ENCODE assay signal across 24 cellular contexts in genomic region chr10:13745271-13745670, GRCh38.
"Had no signal": no experiment of that assay in that cellular context is flagged by ENCODE, and none has a peak within 500 bp of the region (broad histone marks: within the 10 kb centered on the region; RNA-seq: fewer than 3 reads in every experiment).

No MANE protein-coding gene starts in this region.

- H3K9me3 Mint-ChIP-seq: natural killer cell treated with Interleukin-12 subunit alpha and Interleukin-12 subunit beta and Interleukin-15 and Interleukin-18, amount 100 ng/mL, for 72 hours; type B pancreatic cell had no signal

- H3K4me1 ChIP-seq: gastroesophageal sphincter, left lung, right atrium auricular region, uterus had no signal

- H3K36me3 ChIP-seq: esophagus squamous epithelium, left lung, neutrophil, uterus had no signal

- H3K36me3 Mint-ChIP-seq: immature natural killer cell; natural killer cell treated with Interleukin-12 subunit alpha and Interleukin-12 subunit beta and Interleukin-15 and Interleukin-18, amount 100 ng/mL, for 72 hours had no signal

- FAIRE-seq: endometrium, keratinocyte, small intestine had no signal

- DNase-seq: cortex of kidney; dorsolateral prefrontal cortex; effector memory CD4-positive, alpha-beta T cell; esophagus squamous epithelium; foreskin fibroblast; immature natural killer cell; left lung; mesenchymal stem cell; midbrain; small intestine; stimulated activated CD4-positive, alpha-beta T cell treated with anti-CD3 and anti-CD28 coated beads, Interleukin-12 subunit alpha, Interleukin-12 subunit beta, amount 100 ng/mL, for 4 hours; stimulated activated naive CD4-positive, alpha-beta T cell; stomach; substantia nigra; uterus had no signal

- H3K4me3 Mint-ChIP-seq: immature natural killer cell; natural killer cell treated with Interleukin-12 subunit alpha and Interleukin-12 subunit beta and Interleukin-15 and Interleukin-18, amount 100 ng/mL, for 72 hours; type B pancreatic cell had no signal

- H3K9me3 ChIP-seq: esophagus squamous epithelium, gastroesophageal sphincter, left lung, neutrophil, right atrium auricular region, stomach, uterus had no signal

- H3K27me3 Mint-ChIP-seq: type B pancreatic cell had no signal

- H3K27ac Mint-ChIP-seq: immature natural killer cell; natural killer cell treated with Interleukin-12 subunit alpha and Interleukin-12 subunit beta and Interleukin-15 and Interleukin-18, amount 100 ng/mL, for 72 hours; type B pancreatic cell had no signal

- H3K27me3 ChIP-seq: dorsolateral prefrontal cortex, esophagus squamous epithelium, gastroesophageal sphincter, left lung, right atrium auricular region, stomach, uterus had no signal

- H3K4me3 ChIP-seq: dorsolateral prefrontal cortex, esophagus squamous epithelium, gastroesophageal sphincter, left lung, lung, right atrium auricular region, stomach, uterus had no signal

- H3K27ac ChIP-seq: epithelial cell of prostate, esophagus squamous epithelium, gastroesophageal sphincter, left lung, neutrophil, right atrium auricular region, stomach, uterus had no signal

- ATAC-seq: gastroesophageal sphincter; left lung; natural killer cell treated with Interleukin-12 subunit alpha and Interleukin-12 subunit beta and Interleukin-15 and Interleukin-18, amount 100 ng/mL, for 72 hours had no signal
